ENCODE assay signal across 8 cellular contexts in genomic region chr5:32613050-32613672, GRCh38. TPM values are rescaled to one million over a fixed set of nuclear protein-coding genes. Genes with fewer than 3 reads are reported as not detected.
DNase-seq lines count a peak whose midpoint lies in the region; ATAC-seq and TF ChIP-seq lines count a peak whose summit lies in the region.

No MANE protein-coding gene starts in this region.

- POLR2A ChIA-PET in HEK293 (lab: Yijun Ruan, JAX): interaction anchor here (1.8 kb wide), 1 partner anchor 123 kb away, joined by 7 read pairs; no protein-coding TSS in a partner anchor
- POLR2A ChIA-PET in T-cell (lab: Charles Lee): no interaction called here

- H3K27ac ChIP-seq in HEK293 (ENCODE audit: extremely low read depth, low read depth, low read length) (no peak overlapping the region), left ventricle myocardium inferior (replicated peaks) (peak overlapping the region; percentile 49)

- TF ChIP-seq CTCF in HEK293 (tag by site-specific recombination; IDR thresholded peaks at IDR 0.05) (peak; percentile 85), left ventricle myocardium inferior (IDR thresholded peaks at IDR 0.05; ENCODE audit: borderline replicate concordance) (peak; percentile 91), retinal pigment epithelial cell (conservative IDR thresholded peaks at IDR 0.05; ENCODE audit: low read depth, low read length) (peak; percentile 93)

- H3K4me3 Mint-ChIP-seq in T-cell: no peak overlapping the region

- H3K36me3 ChIP-seq in HEK293 (ENCODE audit: control insufficient read depth in 2 of 2, insufficient read depth in 1 of 2, low read length in 2 of 2) (no peaks in the 10 kb centered on the region; a peak in 1 of 3 replicates), left ventricle myocardium inferior (no peaks in the 10 kb centered on the region)

- no peaks in the 10 kb centered on the region for H3K9me3 Mint-ChIP-seq in T-cell

- H3K4me1 ChIP-seq in HEK293 (ENCODE audit: control insufficient read depth, insufficient read depth, low read length) (no peaks in the 10 kb centered on the region), left ventricle myocardium inferior (peaks cover 36% of the 10 kb centered on the region)

- CTCF ChIA-PET in HEK293 (lab: Yijun Ruan, JAX) (interaction anchor here (0.6 to 4.1 kb wide), 30 partner anchors 8 to 1939 kb away, joined by 3 to 46 read pairs (median 4); no protein-coding TSS in a partner anchor), T-cell (lab: Charles Lee) (interaction anchor here (0.7 to 3.4 kb wide), 9 partner anchors 23 to 380 kb away, joined by 3 to 28 read pairs (median 5); partner anchors contain the start of gene SUB1 (in 1 of the 2))

- in situ Hi-C loops in G401 (cut with HindIII; ENCODE audit: low sequenced_read_pairs): no loop called here

- ATAC-seq in T-cell (replicated peaks in 1 of 4) (peak; percentile 67 to 75 (median 72)), GM18873 (IDR thresholded peaks at IDR 0.05; ENCODE audit: low FRiP score, unreplicated experiment) (no peak)

- intact Hi-C loops in left ventricle myocardium inferior (cut with micrococcal nuclease): loop anchor here (2.0 kb wide), 1 partner anchor 124 kb away; no protein-coding TSS in a partner anchor

- no peaks in the 10 kb centered on the region for H3K27me3 Mint-ChIP-seq in T-cell

- no peak overlapping the region for H3K27ac Mint-ChIP-seq in T-cell

- DNase-seq in G401 (ENCODE audit: low spot score) (peak; percentile 83), NCI-H1417 treated with DMSO at 0.1 percent for 48 hours (lab: John Stamatoyannopoulos, UW) (peak; percentile 34), T-cell (peak; percentile 49 to 84 (median 78)), amniotic epithelial cell (ENCODE audit: low read depth) (peak; percentile 69), left ventricle myocardium inferior (peak; percentile 77), retinal pigment epithelial cell (ENCODE audit: low read depth) (peak; percentile 39)

- no peaks in the 10 kb centered on the region for H3K27me3 ChIP-seq in left ventricle myocardium inferior (ENCODE audit: low read depth)

- H3K9me3 ChIP-seq in HEK293 (ENCODE audit: control insufficient read depth, insufficient read depth, low read depth, low read length) (no peaks in the 10 kb centered on the region), left ventricle myocardium inferior (replicated peaks) (no peaks in the 10 kb centered on the region)

- peaks cover 6% of the 10 kb centered on the region for H3K36me3 Mint-ChIP-seq in T-cell

- H3K4me3 ChIP-seq in HEK293 (ENCODE audit: low read depth, low read length): no peak overlapping the region
- no peak overlapping the region for H3K4me3 ChIP-seq in left ventricle myocardium inferior
- H3K4me3 ChIP-seq in retinal pigment epithelial cell (ENCODE audit: low read length): no peak overlapping the region

- peaks cover 7 to 11% (median 8%) of the 10 kb centered on the region in 3 donors for H3K4me1 Mint-ChIP-seq in T-cell

TF ChIP-seq in HEK293, 187 proteins besides CTCF, POLR2A, EP300 and RAD21:
- TF ChIP-seq GLI2 (tag by site-specific recombination; IDR thresholded peaks at IDR 0.05; ENCODE audit: borderline replicate concordance, low read depth) (no peak), AEBP2 (tag by site-specific recombination; IDR thresholded peaks at IDR 0.05; ENCODE audit: borderline replicate concordance) (no peak), ZNF140 (tag by site-specific recombination; IDR thresholded peaks at IDR 0.05) (peak; percentile 19; the same call in 1 of the 2 replicates), PRDM1 (tag by site-specific recombination; IDR thresholded peaks at IDR 0.05) (no peak), ZNF629 (tag by site-specific recombination; IDR thresholded peaks at IDR 0.05) (0 out of 2 replicates have a peak, but pooled peaks have one; percentile 19), ZNF585B (tag by site-specific recombination; IDR thresholded peaks at IDR 0.05) (no peak), ZNF2 (tag by site-specific recombination; IDR thresholded peaks at IDR 0.05) (0 out of 2 replicates have a peak, but pooled peaks have one; percentile 56), ZNF133 (tag by site-specific recombination; IDR thresholded peaks at IDR 0.05) (peak; percentile 78), FEZF1 (tag by site-specific recombination; IDR thresholded peaks at IDR 0.05) (no peak), SALL2 (tag by site-specific recombination; IDR thresholded peaks at IDR 0.05; ENCODE audit: borderline replicate concordance) (no peak), ELK4 (IDR thresholded peaks at IDR 0.05; ENCODE audit: borderline replicate concordance, low read depth, low read length) (no peak), ZNF660 (tag by site-specific recombination; IDR thresholded peaks at IDR 0.05) (peak; percentile 91), ZBTB44 (tag by site-specific recombination; IDR thresholded peaks at IDR 0.05) (peak; percentile 39; the same call in 1 of the 2 replicates), SP7 (tag by site-specific recombination; IDR thresholded peaks at IDR 0.05) (no peak), ZNF654 (tag by site-specific recombination; IDR thresholded peaks at IDR 0.05; ENCODE audit: low read depth) (peak; percentile 99), ZSCAN30 (tag by site-specific recombination; IDR thresholded peaks at IDR 0.05) (peak; percentile 36; the same call in 1 of the 2 replicates), ZNF155 (tag by site-specific recombination; IDR thresholded peaks at IDR 0.05) (no peak)

RNA-seq across cellular contexts. Expression of gene SUB1, which starts 27.8 kb away (rescaled TPM):
- 365 and 559 TPM in 2 replicates for total RNA-seq in G401 (2014; rRNA removed; shearing (Covaris generic))
- total RNA-seq in T-cell (100 to 1,000 TPM; 178 to 339 (median 203) TPM), left ventricle myocardium inferior (222 TPM)
